In genomic region chr3:157573281-157573680, GRCh38 we compare ENCODE assay signal across 17 cellular contexts.
DNase-seq lines count a peak whose midpoint lies in the region; ATAC-seq, FAIRE-seq and TF ChIP-seq lines count a peak whose summit lies in the region.
"Had no signal": no experiment of that assay in that cellular context is flagged by ENCODE, and none has a peak within 500 bp of the region (broad histone marks: within the 10 kb centered on the region; RNA-seq: fewer than 3 reads in every experiment).

No MANE protein-coding gene starts in this region.

- no peak overlapping the region for H3K9ac ChIP-seq in astrocyte (ENCODE audit: low read length)

- intact Hi-C loops in left lung (cut with DNase I), result no loop called here

- peak; percentile 32 for DNase-seq in AG08395 (ENCODE audit: low spot score)
- DNase-seq in GM04503 (ENCODE audit: low read depth), result peak; percentile 65
- DNase-seq in astrocyte (ENCODE audit: low read depth), result peak; percentile 8
- no peak for DNase-seq in left lung
- no peak for DNase-seq in naive thymus-derived CD8-positive, alpha-beta T cell
- DNase-seq in GM19238 (ENCODE audit: insufficient read length, low spot score), result no peak
- DNase-seq in effector memory CD4-positive, alpha-beta T cell, result no peak
- no peak for DNase-seq in activated naive CD4-positive, alpha-beta T cell treated with anti-CD3 and anti-CD28 coated beads, Interleukin-2, amount 50 U/mL, for 72 hours (ENCODE audit: low spot score in 2 of 2)
- DNase-seq: activated B cell treated with CpG ODN at 0.5 μM for 24 hours; activated effector memory CD4-positive, alpha-beta T cell treated with anti-CD3 and anti-CD28 coated beads, Interleukin-2, amount 50 U/mL, for 16 hours; CD4-positive, alpha-beta T cell; dorsolateral prefrontal cortex; NCI-H1436 treated with DMSO at 0.1 percent for 48 hours; occipital lobe; T-helper 9 cell; upper lobe of right lung had no signal

- peak; percentile 12 for ATAC-seq in left lung
- no peak for ATAC-seq in naive thymus-derived CD8-positive, alpha-beta T cell
- no peak for ATAC-seq in activated naive CD4-positive, alpha-beta T cell treated with anti-CD3 and anti-CD28 coated beads, Interleukin-2, amount 50 U/mL, for 72 hours

- no peaks in the 10 kb centered on the region for H3K79me2 ChIP-seq in astrocyte (ENCODE audit: insufficient read depth, low read length)

- no peaks in the 10 kb centered on the region for H3K36me3 Mint-ChIP-seq in astrocyte (ENCODE audit: low read depth, unreplicated experiment)
- H3K36me3 Mint-ChIP-seq in naive thymus-derived CD8-positive, alpha-beta T cell, result no peaks in the 10 kb centered on the region
- H3K36me3 Mint-ChIP-seq in activated naive CD4-positive, alpha-beta T cell treated with anti-CD3 and anti-CD28 coated beads, Interleukin-2, amount 50 U/mL, for 72 hours, result no peaks in the 10 kb centered on the region

- peaks cover 2% of the 10 kb centered on the region for H3K4me1 Mint-ChIP-seq in astrocyte (ENCODE audit: low read depth, unreplicated experiment)
- no peaks in the 10 kb centered on the region for H3K4me1 Mint-ChIP-seq in naive thymus-derived CD8-positive, alpha-beta T cell
- H3K4me1 Mint-ChIP-seq: activated B cell treated with CpG ODN at 0.5 μM for 24 hours had no signal

- no peaks in the 10 kb centered on the region for H3K27me3 Mint-ChIP-seq in astrocyte (ENCODE audit: low read depth, unreplicated experiment)
- H3K27me3 Mint-ChIP-seq in naive thymus-derived CD8-positive, alpha-beta T cell, result peaks cover 4 to 17% (median 12%) of the 10 kb centered on the region in 5 donors

- no peak overlapping the region for H3K27ac Mint-ChIP-seq in astrocyte (ENCODE audit: unreplicated experiment)
- no peak overlapping the region for H3K27ac Mint-ChIP-seq in naive thymus-derived CD8-positive, alpha-beta T cell
- H3K27ac Mint-ChIP-seq in activated naive CD4-positive, alpha-beta T cell treated with anti-CD3 and anti-CD28 coated beads, Interleukin-2, amount 50 U/mL, for 72 hours, result no peak overlapping the region
- H3K27ac Mint-ChIP-seq: activated B cell treated with CpG ODN at 0.5 μM for 24 hours; CD4-positive, alpha-beta T cell had no signal

- H3K9me3 ChIP-seq in astrocyte (ENCODE audit: insufficient read depth, low read depth, low read length) (no peaks in the 10 kb centered on the region), left lung (no peaks in the 10 kb centered on the region)
- no peaks in the 10 kb centered on the region for H3K9me3 ChIP-seq in effector memory CD4-positive, alpha-beta T cell (ENCODE audit: control insufficient read depth, low read length)
- H3K9me3 ChIP-seq: upper lobe of right lung had no signal

- POLR2A ChIA-PET in naive thymus-derived CD8-positive, alpha-beta T cell (lab: Charles Lee), result no interaction called here

- no peak overlapping the region for H3K4me3 ChIP-seq in astrocyte (ENCODE audit: insufficient read depth, low read depth, low read length)
- no peak overlapping the region for H3K4me3 ChIP-seq in left lung
- H3K4me3 ChIP-seq in effector memory CD4-positive, alpha-beta T cell (ENCODE audit: insufficient read depth, low read depth, low read length, poor library complexity, severe bottlenecking), result no peak overlapping the region
- H3K4me3 ChIP-seq: dorsolateral prefrontal cortex, upper lobe of right lung had no signal

- H3K4me1 ChIP-seq in astrocyte (ENCODE audit: insufficient read depth, low read length) (no peaks in the 10 kb centered on the region), left lung (no peaks in the 10 kb centered on the region)
- no peaks in the 10 kb centered on the region for H3K4me1 ChIP-seq in effector memory CD4-positive, alpha-beta T cell (ENCODE audit: control insufficient read depth, insufficient read depth, low read length, poor library complexity, severe bottlenecking)
- H3K4me1 ChIP-seq: upper lobe of right lung had no signal

- H4K20me1 ChIP-seq in astrocyte (ENCODE audit: insufficient read depth, low read length), result no peaks in the 10 kb centered on the region

- no peak overlapping the region for H3K4me2 ChIP-seq in astrocyte (ENCODE audit: low read length)

- H3K36me3 ChIP-seq in astrocyte (ENCODE audit: insufficient read depth, low read length), result no peaks in the 10 kb centered on the region
- H3K36me3 ChIP-seq in left lung, result no peaks in the 10 kb centered on the region
- no peaks in the 10 kb centered on the region for H3K36me3 ChIP-seq in effector memory CD4-positive, alpha-beta T cell (ENCODE audit: control insufficient read depth, insufficient read depth, low read length)
- H3K36me3 ChIP-seq: upper lobe of right lung had no signal

- H2AFZ ChIP-seq in astrocyte (ENCODE audit: low read depth, low read length), result no peak overlapping the region

- no peak overlapping the region for H3K4me3 Mint-ChIP-seq in astrocyte (ENCODE audit: unreplicated experiment)
- no peak overlapping the region for H3K4me3 Mint-ChIP-seq in naive thymus-derived CD8-positive, alpha-beta T cell
- H3K4me3 Mint-ChIP-seq: activated B cell treated with CpG ODN at 0.5 μM for 24 hours; CD4-positive, alpha-beta T cell had no signal

- H3K27me3 ChIP-seq in astrocyte (ENCODE audit: insufficient read depth, low read length), result no peaks in the 10 kb centered on the region
- no peaks in the 10 kb centered on the region for H3K27me3 ChIP-seq in left lung
- H3K27me3 ChIP-seq in effector memory CD4-positive, alpha-beta T cell (replicated peaks; ENCODE audit: control insufficient read depth, insufficient read depth, low read length, poor library complexity, severe bottlenecking), result no peaks in the 10 kb centered on the region
- H3K27me3 ChIP-seq: upper lobe of right lung had no signal

- H3K9me3 Mint-ChIP-seq in astrocyte (ENCODE audit: unreplicated experiment), result no peaks in the 10 kb centered on the region
- H3K9me3 Mint-ChIP-seq in naive thymus-derived CD8-positive, alpha-beta T cell, result no peaks in the 10 kb centered on the region
- no peaks in the 10 kb centered on the region for H3K9me3 Mint-ChIP-seq in activated naive CD4-positive, alpha-beta T cell treated with anti-CD3 and anti-CD28 coated beads, Interleukin-2, amount 50 U/mL, for 72 hours
- H3K9me3 Mint-ChIP-seq: activated B cell treated with CpG ODN at 0.5 μM for 24 hours; CD4-positive, alpha-beta T cell had no signal

- no peak for FAIRE-seq in astrocyte (lab: Jason Lieb, UNC)

- no peak for TF ChIP-seq CTCF in astrocyte (IDR thresholded peaks at IDR 0.05; ENCODE audit: insufficient read depth, low read depth, low read length)
- TF ChIP-seq CTCF in left lung (IDR thresholded peaks at IDR 0.05), result no peak

- H3K27ac ChIP-seq in astrocyte (ENCODE audit: low read depth, low read length), result no peak overlapping the region
- no peak overlapping the region for H3K27ac ChIP-seq in left lung
- no peak overlapping the region for H3K27ac ChIP-seq in effector memory CD4-positive, alpha-beta T cell (ENCODE audit: insufficient read depth, low read length, poor library complexity, severe bottlenecking)
- H3K27ac ChIP-seq: dorsolateral prefrontal cortex, RWPE1, upper lobe of right lung had no signal

Comparison
In these comparisons a context has a peak if more than half of its experiments do, and no peak if none do; other contexts are left out.
1. DNase-seq: peak in AG08395 (single experiment), GM04503 (single experiment) and astrocyte (single experiment); none in left lung (0 of 2), naive thymus-derived CD8-positive, alpha-beta T cell (0 of 10), GM19238 (single experiment), effector memory CD4-positive, alpha-beta T cell (0 of 3) and activated naive CD4-positive, alpha-beta T cell treated with anti-CD3 and anti-CD28 coated beads, Interleukin-2, amount 50 U/mL, for 72 hours (0 of 2).